In the genomic region with DNA sequence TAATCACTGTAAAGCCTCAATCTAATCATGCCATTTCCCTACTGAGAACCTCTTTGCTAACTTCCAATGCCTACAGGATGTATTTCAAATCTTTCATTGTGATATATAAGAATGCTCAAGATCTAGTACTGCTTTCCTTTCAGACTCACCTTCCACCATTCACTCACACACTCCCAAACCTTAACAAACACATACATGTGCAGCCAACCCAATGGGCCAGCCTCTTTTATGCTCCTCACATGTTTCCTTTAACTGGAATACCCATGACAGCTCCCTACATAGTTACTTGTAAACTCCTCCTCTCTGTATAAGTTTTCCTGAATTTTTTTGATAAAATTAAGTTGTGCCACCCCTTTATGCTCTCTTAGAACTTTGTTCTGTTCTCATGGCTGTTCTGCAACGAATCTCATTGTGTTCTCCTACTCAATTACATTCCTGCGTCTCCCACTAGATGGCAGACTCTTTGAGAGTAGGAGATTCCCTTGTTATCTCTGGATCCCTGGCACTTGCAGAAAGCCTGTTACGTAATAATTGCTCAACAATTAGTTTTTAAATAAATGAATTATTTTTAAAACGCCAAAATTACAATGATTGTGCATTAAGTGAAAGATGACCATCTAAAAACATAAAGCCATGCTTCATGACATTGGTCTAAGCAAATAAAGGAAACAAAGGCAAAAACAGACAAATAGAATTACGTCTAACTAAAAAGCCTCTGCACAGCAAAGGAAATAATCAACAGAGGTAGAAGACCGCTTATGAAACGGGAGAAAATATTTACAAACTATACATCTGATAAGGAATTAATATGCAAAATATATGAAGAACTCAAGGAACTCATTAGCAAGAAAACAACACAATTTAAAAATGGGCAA, we compare ENCODE assay signal across 12 cellular contexts. TPM values are rescaled to one million over a fixed set of nuclear protein-coding genes. Genes with fewer than 3 reads are reported as not detected.
A peak's percentile ranks its signal among the peaks of the same experiment; 100 is the strongest.
DNase-seq lines count a peak whose midpoint lies in the region; ATAC-seq, FAIRE-seq and TF ChIP-seq lines count a peak whose summit lies in the region.
"Not testable (repeated sequence)": the region's sequence is repeated elsewhere in the genome, so short reads cannot be mapped to it uniquely, and the experiment has no call there.
"Had no signal": no experiment of that assay in that cellular context is flagged by ENCODE, and none has a peak within 500 bp of the region (broad histone marks: within the 10 kb centered on the region; RNA-seq: fewer than 3 reads in every experiment).

No MANE protein-coding gene starts in this region.

- DNase-seq in Daoy (ENCODE audit: low read depth): peak; percentile 5
- peak; percentile 39 to 48 for DNase-seq in HL-60 (ENCODE audit: low read depth in 1 of 2, low spot score in 1 of 2)
- peak; percentile 0 to 62 for DNase-seq in NCI-H446 (lab: John Stamatoyannopoulos, UW)
- peak; percentile 22 for DNase-seq in SW480 (ENCODE audit: low spot score)
- peak; percentile 65 for DNase-seq in bronchial epithelial cell (ENCODE audit: low read depth)
- not testable (repeated sequence) for DNase-seq in glutamatergic neuron
- peak in 2 of 9 donors; percentile 14 to 20 for DNase-seq in naive thymus-derived CD4-positive, alpha-beta T cell

- H3K36me3 ChIP-seq in bronchial epithelial cell (ENCODE audit: control insufficient read depth, insufficient read depth, low read length); naive thymus-derived CD4-positive, alpha-beta T cell (ENCODE audit: control insufficient read depth in 2 of 3, insufficient read depth in 3 of 3, low read length in 3 of 3): not testable (repeated sequence)

- not testable (repeated sequence) for H3K36me3 Mint-ChIP-seq in glutamatergic neuron (ENCODE audit: unreplicated experiment)
- H3K36me3 Mint-ChIP-seq in naive thymus-derived CD4-positive, alpha-beta T cell: peaks cover 0 to 33% (median 0%) of the 10 kb centered on the region in 5 donors

- not testable (repeated sequence) for H3K4me3 Mint-ChIP-seq in glutamatergic neuron (ENCODE audit: unreplicated experiment); naive thymus-derived CD4-positive, alpha-beta T cell

- FAIRE-seq in A204.1 (lab: Jason Lieb, UNC) (peak; percentile 49), bronchial epithelial cell (lab: Jason Lieb, UNC) (peak; percentile 77)

- H3K4me3 ChIP-seq in HL-60 (replicated peaks; ENCODE audit: insufficient read depth, low read length); bronchial epithelial cell (ENCODE audit: low read depth, low read length); naive thymus-derived CD4-positive, alpha-beta T cell (ENCODE audit: low read length): not testable (repeated sequence)

- H3K4me1 Mint-ChIP-seq in glutamatergic neuron (ENCODE audit: low read depth, unreplicated experiment): not testable (repeated sequence)
- H3K4me1 Mint-ChIP-seq in naive thymus-derived CD4-positive, alpha-beta T cell: peaks cover 7 to 19% (median 14%) of the 10 kb centered on the region in 7 donors

- H3K27me3 ChIP-seq in HL-60 (ENCODE audit: insufficient read depth, poor library complexity, severe bottlenecking); bronchial epithelial cell (ENCODE audit: control insufficient read depth, insufficient read depth, low read length); naive thymus-derived CD4-positive, alpha-beta T cell (ENCODE audit: control insufficient read depth in 2 of 2, insufficient read depth in 2 of 2, low read length in 2 of 2): not testable (repeated sequence)

- not testable (repeated sequence) for TF ChIP-seq CTCF in HL-60 (IDR thresholded peaks at IDR 0.05; ENCODE audit: insufficient read depth, low read length)
- TF ChIP-seq CTCF in bronchial epithelial cell (IDR thresholded peaks at IDR 0.05; ENCODE audit: insufficient read depth, low read length, severe bottlenecking) (peak; percentile 32), glutamatergic neuron (IDR thresholded peaks at IDR 0.05; ENCODE audit: partially characterized antibody, unreplicated experiment) (peak; percentile 10)

- not testable (repeated sequence) for H3K9me3 ChIP-seq in naive thymus-derived CD4-positive, alpha-beta T cell (ENCODE audit: control insufficient read depth in 2 of 3, low read length in 3 of 3)

- not testable (repeated sequence) for H3K27me3 Mint-ChIP-seq in glutamatergic neuron (ENCODE audit: unreplicated experiment)
- peaks cover 0 to 16% (median 0%) of the 10 kb centered on the region in 5 donors for H3K27me3 Mint-ChIP-seq in naive thymus-derived CD4-positive, alpha-beta T cell

- POLR2A ChIA-PET in naive thymus-derived CD4-positive, alpha-beta T cell (lab: Charles Lee): not testable (repeated sequence)

- not testable (repeated sequence) for H3K27ac Mint-ChIP-seq in glutamatergic neuron (ENCODE audit: unreplicated experiment); naive thymus-derived CD4-positive, alpha-beta T cell

- not testable (repeated sequence) for H3K27ac ChIP-seq in HL-60 (replicated peaks); naive thymus-derived CD4-positive, alpha-beta T cell (ENCODE audit: low read depth, low read length)

- CTCF ChIA-PET in naive thymus-derived CD4-positive, alpha-beta T cell (lab: Charles Lee): interaction anchor here (0.9 kb wide), 1 partner anchor 107 kb away, joined by 3 read pairs; no protein-coding TSS in a partner anchor

- H3K4me1 ChIP-seq in naive thymus-derived CD4-positive, alpha-beta T cell (ENCODE audit: control insufficient read depth in 2 of 2, insufficient read depth in 2 of 2, low read length in 2 of 2): not testable (repeated sequence)

- intact Hi-C loops in naive thymus-derived CD4-positive, alpha-beta T cell (cut with micrococcal nuclease): not testable (repeated sequence)

- peak; percentile 75 for ATAC-seq in naive thymus-derived CD4-positive, alpha-beta T cell

- H3K9me3 Mint-ChIP-seq in glutamatergic neuron (ENCODE audit: unreplicated experiment): not testable (repeated sequence)
- peaks cover 0 to 19% (median 6%) of the 10 kb centered on the region in 11 donors for H3K9me3 Mint-ChIP-seq in naive thymus-derived CD4-positive, alpha-beta T cell

RNA-seq across cellular contexts. Expression of a gene that starts 2.1 kb away (rescaled TPM):
- not detected in 2 replicates for total RNA-seq in Daoy (2014; rRNA removed; shearing (Covaris generic))
- not detected in 2 replicates for total RNA-seq in bronchial epithelial cell
- not detected for total RNA-seq in glutamatergic neuron (ENCODE audit: unreplicated experiment)
- total RNA-seq in naive thymus-derived CD4-positive, alpha-beta T cell: 1 to 10 TPM in 3 of 5 experiments, not detected in 2; 2.7 to 7.0 (median 3.0) TPM
- polyA plus RNA-seq in naive thymus-derived CD4-positive, alpha-beta T cell: under 1 TPM in 1 of 2 donors, not detected in 1; 0.61 TPM
- total RNA-seq: B cell, frontal cortex, mesothelial cell of epicardium, uterus had no signal

RNA-seq across cellular contexts. Expression of a gene that starts 30.5 kb away (rescaled TPM):
- not detected in 2 replicates for total RNA-seq in Daoy (2014; rRNA removed; shearing (Covaris generic))
- total RNA-seq in bronchial epithelial cell: not detected in 2 replicates
- not detected for total RNA-seq in glutamatergic neuron (ENCODE audit: unreplicated experiment)
- total RNA-seq in naive thymus-derived CD4-positive, alpha-beta T cell: 1 to 10 TPM in 2 of 5 experiments, under 1 TPM in 2, not detected in 1; 0.32 to 2.6 (median 1.4) TPM
- under 1 TPM in 1 of 2 donors, not detected in 1; 0.15 TPM for polyA plus RNA-seq in naive thymus-derived CD4-positive, alpha-beta T cell
- total RNA-seq: B cell, frontal cortex had no signal
